In the genomic region with DNA sequence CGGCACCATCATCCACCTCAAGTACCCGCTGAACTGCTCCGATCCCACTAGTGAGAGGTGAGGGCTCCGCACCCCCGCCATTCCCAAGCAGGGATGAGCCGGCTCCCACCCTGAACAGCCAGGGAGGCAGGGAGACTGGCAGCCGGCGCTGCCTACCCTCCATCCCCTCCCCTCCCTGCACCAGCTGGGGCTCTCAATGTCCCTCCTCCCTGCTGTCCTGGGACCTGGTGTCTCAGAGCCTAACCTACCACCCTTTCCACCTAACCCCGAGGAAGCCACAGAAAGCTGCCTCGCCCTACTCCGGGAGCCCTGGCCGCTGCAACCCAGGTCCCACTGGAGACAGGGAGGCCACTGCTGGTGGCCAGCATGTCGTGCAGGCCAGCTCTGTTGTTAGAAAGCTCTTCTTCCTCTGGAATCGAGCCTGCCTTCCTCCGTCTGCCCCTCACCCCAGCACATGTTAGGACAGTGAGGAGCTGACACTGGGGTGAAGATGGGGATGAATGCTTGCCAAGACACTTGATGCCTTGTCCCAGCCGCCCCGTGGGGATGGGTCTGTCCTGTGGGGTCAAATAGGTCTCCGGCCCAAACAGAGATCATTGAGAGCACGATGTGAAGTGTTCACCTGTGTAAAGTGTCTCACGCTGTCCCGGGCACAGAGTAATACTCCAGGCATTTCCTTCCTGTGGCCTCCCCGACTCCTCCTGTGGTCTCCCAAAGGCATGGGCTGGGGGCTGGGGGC, we compare ENCODE assay signal across 8 cellular contexts. TPM values are rescaled to one million over a fixed set of nuclear protein-coding genes. Genes with fewer than 3 reads are reported as not detected.
DNase-seq lines count a peak whose midpoint lies in the region; ATAC-seq and TF ChIP-seq lines count a peak whose summit lies in the region.
"Had no signal": no experiment of that assay in that cellular context is flagged by ENCODE, and none has a peak within 500 bp of the region (broad histone marks: within the 10 kb centered on the region; RNA-seq: fewer than 3 reads in every experiment).

No MANE protein-coding gene starts in this region.

- H3K4me3 ChIP-seq in GM23338 (no peak overlapping the region), left ventricle myocardium inferior (peak overlapping the region; percentile 51), uterus (peak overlapping the region in 1 of 2 donors; percentile 1)

- peaks cover 13% of the 10 kb centered on the region for H3K4me1 ChIP-seq in GM23338 (ENCODE audit: insufficient read depth)
- H3K4me1 ChIP-seq in left ventricle myocardium inferior, result peaks cover 15% of the 10 kb centered on the region
- H3K4me1 ChIP-seq in uterus, result no peaks in the 10 kb centered on the region

- H3K27ac Mint-ChIP-seq in GM23338 (peak overlapping the region; percentile 56; the same call in 1 of the 2 replicates), WTC11 (0 out of 2 replicates have a peak overlapping the region, but pooled peaks have one; percentile 23)

- no peaks in the 10 kb centered on the region for H3K36me3 Mint-ChIP-seq in GM23338 (ENCODE audit: low read depth)
- H3K36me3 Mint-ChIP-seq in WTC11, result no peaks in the 10 kb centered on the region

- no peaks in the 10 kb centered on the region for H3K9me2 ChIP-seq in GM23338 (ENCODE audit: insufficient read depth)

- POLR2A ChIA-PET in WTC11 (lab: Charles Lee), result interaction anchor here (0.5 kb wide), 1 partner anchor 52 kb away, joined by 5 read pairs; no protein-coding TSS in a partner anchor

- H3K9me3 ChIP-seq in left ventricle myocardium inferior (replicated peaks) (no peaks in the 10 kb centered on the region), uterus (no peaks in the 10 kb centered on the region)

- TF ChIP-seq POLR2A in uterus (IDR thresholded peaks at IDR 0.05), result no peak

- H3F3A ChIP-seq in GM23338 (replicated peaks; ENCODE audit: low read depth), result peaks cover 4% of the 10 kb centered on the region; the same call in 1 of the 2 replicates

- H3K79me2 ChIP-seq in GM23338 (replicated peaks; ENCODE audit: insufficient read depth), result no peaks in the 10 kb centered on the region

- H3K9me3 Mint-ChIP-seq in GM23338 (no peaks in the 10 kb centered on the region), WTC11 (no peaks in the 10 kb centered on the region)

- no peak overlapping the region for H3K4me2 ChIP-seq in GM23338

- H3K27me3 ChIP-seq in GM23338 (ENCODE audit: insufficient read depth) (no peaks in the 10 kb centered on the region), left ventricle myocardium inferior (ENCODE audit: low read depth) (no peaks in the 10 kb centered on the region), uterus (no peaks in the 10 kb centered on the region)

- no peaks in the 10 kb centered on the region for H4K20me1 ChIP-seq in GM23338 (replicated peaks; ENCODE audit: insufficient read depth)

- H3K4me3 Mint-ChIP-seq in GM23338 (no peak overlapping the region), WTC11 (no peak overlapping the region)

- H3K27me3 Mint-ChIP-seq in GM23338 (ENCODE audit: insufficient read depth, low read depth, poor library complexity) (peaks cover 22% of the 10 kb centered on the region), WTC11 (ENCODE audit: low read depth) (no peaks in the 10 kb centered on the region)

- CTCF ChIA-PET in WTC11 (lab: Charles Lee), result interaction anchor here (1.0 to 2.7 kb wide), 7 partner anchors 9 to 156 kb away, joined by 3 to 12 read pairs (median 4); a partner anchor contains a TSS

- intact Hi-C loops in left ventricle myocardium inferior (cut with micrococcal nuclease), result no loop called here
- intact Hi-C loops in uterus (cut with DNase I; ENCODE audit: low total_unique reads), result no loop called here

- H3K27ac ChIP-seq in GM23338 (ENCODE audit: low read depth) (no peak overlapping the region), left ventricle myocardium inferior (replicated peaks) (peak overlapping the region; percentile 66), uterus (no peak overlapping the region)

- peaks cover 30% of the 10 kb centered on the region for H3K4me1 Mint-ChIP-seq in GM23338
- H3K4me1 Mint-ChIP-seq in WTC11, result peaks cover 23% of the 10 kb centered on the region

- H2AFZ ChIP-seq in GM23338, result no peak overlapping the region

- no peak for ATAC-seq in GM23338
- no peak; the same call in 1 of the 2 replicates for ATAC-seq in WTC11
- ATAC-seq in stimulated activated naive CD8-positive, alpha-beta T cell treated with anti-CD3 and anti-CD28 coated beads, Interleukin-15, Interleukin-2, amounts not matched to agents 100 U/mL and 50 U/mL, for 24 hours, result no peak
- no peak for ATAC-seq in GM19395 (IDR thresholded peaks at IDR 0.05; ENCODE audit: unreplicated experiment)

- H3K36me3 ChIP-seq in GM23338 (ENCODE audit: insufficient read depth) (no peaks in the 10 kb centered on the region), left ventricle myocardium inferior (peaks cover 1% of the 10 kb centered on the region), uterus (no peaks in the 10 kb centered on the region)

- TF ChIP-seq CTCF in GM23338 (conservative IDR thresholded peaks at IDR 0.05; ENCODE audit: low read depth in 2 of 2) (no peak), WTC11 (IDR thresholded peaks at IDR 0.05) (no peak), left ventricle myocardium inferior (IDR thresholded peaks at IDR 0.05; ENCODE audit: borderline replicate concordance) (no peak), uterus (IDR thresholded peaks at IDR 0.05) (no peak)

- DNase-seq in GM23338 (ENCODE audit: low spot score) (no peak), WTC11 (ENCODE audit: low spot score) (no peak), left ventricle myocardium inferior (peak; percentile 12), NCI-H1092 treated with DMSO at 0.1 percent for 48 hours (lab: John Stamatoyannopoulos, UW) (no peak), uterus (no peak)
- DNase-seq in stimulated activated naive CD8-positive, alpha-beta T cell treated with anti-CD3 and anti-CD28 coated beads, Interleukin-15, Interleukin-2, amounts not matched to agents 100 U/mL and 50 U/mL, for 24 hours, result peak; percentile 39
- DNase-seq: glutamatergic neuron had no signal

TF ChIP-seq in GM23338, 12 proteins besides CTCF, POLR2A, EP300 and RAD21 (continues in another document):
- TF ChIP-seq STAT1 (IDR thresholded peaks at IDR 0.05; ENCODE audit: unreplicated experiment) (no peak), ZNF114 (CRISPR knock-in tag; IDR thresholded peaks at IDR 0.05) (no peak), EZH2phosphoT487 (IDR thresholded peaks at IDR 0.05; ENCODE audit: unreplicated experiment) (no peak), CREB1 (CRISPR knock-in tag; IDR thresholded peaks at IDR 0.05; ENCODE audit: low read depth) (no peak)
- TF ChIP-seq, protein P1, sequence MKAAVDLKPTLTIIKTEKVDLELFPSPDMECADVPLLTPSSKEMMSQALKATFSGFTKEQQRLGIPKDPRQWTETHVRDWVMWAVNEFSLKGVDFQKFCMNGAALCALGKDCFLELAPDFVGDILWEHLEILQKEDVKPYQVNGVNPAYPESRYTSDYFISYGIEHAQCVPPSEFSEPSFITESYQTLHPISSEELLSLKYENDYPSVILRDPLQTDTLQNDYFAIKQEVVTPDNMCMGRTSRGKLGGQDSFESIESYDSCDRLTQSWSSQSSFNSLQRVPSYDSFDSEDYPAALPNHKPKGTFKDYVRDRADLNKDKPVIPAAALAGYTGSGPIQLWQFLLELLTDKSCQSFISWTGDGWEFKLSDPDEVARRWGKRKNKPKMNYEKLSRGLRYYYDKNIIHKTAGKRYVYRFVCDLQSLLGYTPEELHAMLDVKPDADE (IDR thresholded peaks at IDR 0.05), result no peak

TF ChIP-seq in WTC11, 78 proteins besides CTCF, POLR2A, EP300 and RAD21 (continues in another document):
- no peak for TF ChIP-seq CREM (CRISPR knock-in tag; IDR thresholded peaks at IDR 0.05)
- no peak for TF ChIP-seq RELA (CRISPR knock-in tag; IDR thresholded peaks at IDR 0.05; ENCODE audit: borderline replicate concordance)
- TF ChIP-seq TCF7 (CRISPR knock-in tag; IDR thresholded peaks at IDR 0.05; ENCODE audit: low read depth), result no peak
- TF ChIP-seq, protein P2, sequence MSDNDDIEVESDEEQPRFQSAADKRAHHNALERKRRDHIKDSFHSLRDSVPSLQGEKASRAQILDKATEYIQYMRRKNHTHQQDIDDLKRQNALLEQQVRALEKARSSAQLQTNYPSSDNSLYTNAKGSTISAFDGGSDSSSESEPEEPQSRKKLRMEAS (CRISPR knock-in tag; IDR thresholded peaks at IDR 0.05), result no peak

RNA-seq across cellular contexts. Expression of a gene that starts 1.1 kb away (rescaled TPM):
- total RNA-seq in GM23338 (2014; rRNA removed; shearing (Covaris generic)), result 24.7 and 25.3 TPM in 2 replicates
- 35.4 and 40.6 TPM in 2 replicates for polyA plus RNA-seq in GM23338 (2016; fragmentation: Nextera tagmentation; extraction: Ambion mirVana)
- 27.1 to 34.7 TPM (median 34.5 TPM) in 3 replicates for total RNA-seq in WTC11 (2021)
- total RNA-seq in left ventricle myocardium inferior, result 6.7 TPM
- total RNA-seq in uterus, result 10 to 100 TPM in 2 of 4 donors, under 1 TPM in 2; 0.59 to 19.8 (median 5.9) TPM

RNA-seq across cellular contexts. Expression of a gene that starts 8.5 kb away (rescaled TPM):
- 186 and 204 TPM in 2 replicates for total RNA-seq in GM23338 (2014; rRNA removed; shearing (Covaris generic))
- polyA plus RNA-seq in GM23338 (2016; fragmentation: Nextera tagmentation; extraction: Ambion mirVana), result 262 and 285 TPM in 2 replicates
- total RNA-seq in WTC11 (2021) (158 to 181 TPM (median 172 TPM) in 3 replicates), left ventricle myocardium inferior (227 TPM), uterus (1,000 to 10,000 TPM in 2 of 4 donors, 100 to 1,000 TPM in 2; 259 to 2,496 (median 1,289) TPM)

RNA-seq across cellular contexts. Expression of a gene that starts 8.7 kb away (rescaled TPM):
- total RNA-seq in GM23338 (2014; rRNA removed; shearing (Covaris generic)), result not detected in 2 replicates
- polyA plus RNA-seq in GM23338 (2016; fragmentation: Nextera tagmentation; extraction: Ambion mirVana), result not detected in 2 replicates
- total RNA-seq in WTC11 (2021), result not detected in 3 replicates
- total RNA-seq in left ventricle myocardium inferior, result not detected
- total RNA-seq in uterus, result not detected

RNA-seq across cellular contexts. Expression of a gene that starts 18.2 kb away (rescaled TPM):
- 378 and 416 TPM in 2 replicates for total RNA-seq in GM23338 (2014; rRNA removed; shearing (Covaris generic))
- 224 and 238 TPM in 2 replicates for polyA plus RNA-seq in GM23338 (2016; fragmentation: Nextera tagmentation; extraction: Ambion mirVana)
- 350 to 397 TPM (median 352 TPM) in 3 replicates for total RNA-seq in WTC11 (2021)
- total RNA-seq in left ventricle myocardium inferior, result 142 TPM
- total RNA-seq in uterus, result 100 to 1,000 TPM; 129 to 167 (median 145) TPM

RNA-seq across cellular contexts. Expression of a gene that starts 18.4 kb away (rescaled TPM):
- total RNA-seq in GM23338 (2014; rRNA removed; shearing (Covaris generic)), result 66.7 and 71.7 TPM in 2 replicates
- polyA plus RNA-seq in GM23338 (2016; fragmentation: Nextera tagmentation; extraction: Ambion mirVana), result 157 and 160 TPM in 2 replicates
- total RNA-seq in WTC11 (2021) (59.3 to 78.6 TPM (median 59.8 TPM) in 3 replicates), left ventricle myocardium inferior (44.3 TPM), uterus (10 to 100 TPM; 25.9 to 62.8 (median 44.0) TPM)

Comparison
In these comparisons a context has a peak if more than half of its experiments do, and no peak if none do; other contexts are left out.
1. DNase-seq: peak in left ventricle myocardium inferior (single experiment) and stimulated activated naive CD8-positive, alpha-beta T cell treated with anti-CD3 and anti-CD28 coated beads, Interleukin-15, Interleukin-2, amounts not matched to agents 100 U/mL and 50 U/mL, for 24 hours (single experiment); none in GM23338 (single experiment), WTC11 (single experiment), NCI-H1092 treated with DMSO at 0.1 percent for 48 hours (single experiment) and uterus (0 of 2).